In the genomic region with DNA sequence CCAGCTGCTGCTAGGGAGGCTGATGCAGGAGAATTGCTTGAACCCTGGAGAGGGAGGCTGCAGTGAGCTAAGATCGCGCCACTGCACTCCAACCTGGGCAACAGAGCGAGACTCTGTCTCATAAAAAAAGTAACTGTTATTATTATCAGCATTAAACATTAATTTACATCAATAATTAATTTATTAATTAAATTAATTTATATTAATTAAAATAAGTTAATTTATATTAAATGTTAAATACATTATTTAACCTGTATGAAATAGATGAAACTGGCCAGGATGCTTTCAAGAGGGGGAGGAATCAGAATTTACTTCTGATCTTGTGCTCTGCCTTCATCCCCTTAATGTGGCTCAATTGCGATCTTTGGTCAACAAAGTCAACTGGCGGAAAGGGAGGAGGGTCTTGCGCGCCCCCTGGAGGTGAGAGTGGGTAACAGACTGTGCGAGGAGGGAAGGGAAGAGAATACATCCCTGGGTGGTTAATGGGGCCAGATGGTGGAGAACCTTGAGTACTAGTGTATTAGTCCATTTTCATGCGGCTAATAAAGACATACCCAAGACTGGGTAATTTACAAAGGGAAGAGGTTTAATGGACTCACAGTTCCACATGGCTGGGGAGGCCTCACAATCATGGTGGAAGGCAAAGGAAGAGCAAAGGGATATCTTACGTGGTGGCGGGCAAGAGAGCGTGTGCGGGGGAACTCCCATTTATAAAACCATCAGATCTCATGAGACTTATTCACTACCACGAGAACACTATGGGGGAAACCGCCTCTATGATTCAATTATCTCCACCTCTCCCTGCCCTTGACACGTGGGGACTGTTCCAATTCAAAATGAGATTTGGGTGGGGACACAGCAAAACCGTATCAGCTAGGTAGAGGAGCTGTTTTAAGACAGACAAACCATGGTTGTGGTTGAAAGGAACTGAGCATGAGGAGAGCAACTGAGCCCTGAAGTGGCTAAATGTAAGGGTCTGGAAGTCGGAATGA, we compare ENCODE assay signal across 8 cellular contexts. TPM values are rescaled to one million over a fixed set of nuclear protein-coding genes. Genes with fewer than 3 reads are reported as not detected.
DNase-seq lines count a peak whose midpoint lies in the region; ATAC-seq and TF ChIP-seq lines count a peak whose summit lies in the region.

No MANE protein-coding gene starts in this region.

- ATAC-seq in lung (ENCODE audit: insufficient read depth, low FRiP score): peak; percentile 55
- ATAC-seq in HG03135 (IDR thresholded peaks at IDR 0.05; ENCODE audit: unreplicated experiment): no peak

- no peaks in the 10 kb centered on the region for H3K4me1 ChIP-seq in lung (ENCODE audit: control insufficient read depth in 2 of 2, insufficient read depth in 2 of 2, low read length in 2 of 2)

- no peaks in the 10 kb centered on the region for H3K36me3 ChIP-seq in lung (ENCODE audit: control insufficient read depth in 2 of 2, insufficient read depth in 2 of 2, low read length in 2 of 2)

- 57 to 61% methylated on average over 18 of the region's 18 CpGs for WGBS in lung, 2 donors

- no peaks in the 10 kb centered on the region for H3K9me3 ChIP-seq in lung (ENCODE audit: control insufficient read depth in 2 of 2, insufficient read depth in 1 of 2, low read length in 1 of 2)

- peak; percentile 8 for DNase-seq in NCI-H446 treated with DMSO at 0.1 percent for 48 hours (lab: John Stamatoyannopoulos, UW)
- peak; percentile 88 for DNase-seq in activated CD4-positive, alpha-beta T cell treated with anti-CD3 and anti-CD28 coated beads for 48 hours
- peak; percentile 80 for DNase-seq in dermis blood vessel endothelial cell
- DNase-seq in lung (ENCODE audit: low spot score): peak; percentile 79
- DNase-seq in stimulated activated CD8-positive, alpha-beta memory T cell treated with anti-CD3 and anti-CD28 coated beads, Interleukin-2, amount 100 ng/mL, for 1 hour (ENCODE audit: low read depth in 2 of 2): peak; percentile 51 to 57
- no peak for DNase-seq in NCI-H510A (lab: John Stamatoyannopoulos, UW)

- H3K4me3 ChIP-seq in GM12875 (ENCODE audit: low read depth, low read length): no peak overlapping the region
- no peak overlapping the region for H3K4me3 ChIP-seq in lung

- H3K27me3 ChIP-seq in lung (ENCODE audit: control insufficient read depth, insufficient read depth): no peaks in the 10 kb centered on the region

- TF ChIP-seq CTCF in GM12875 (IDR thresholded peaks at IDR 0.05; ENCODE audit: borderline replicate concordance, insufficient read depth, low read depth, low read length): peak; percentile 86
- peak; percentile 80 for TF ChIP-seq CTCF in lung (IDR thresholded peaks at IDR 0.05; ENCODE audit: control extremely low read depth, extremely low read depth)

- no peak overlapping the region for H3K27ac ChIP-seq in lung (ENCODE audit: low read depth in 1 of 2, low read length in 1 of 2)

RNA-seq across cellular contexts. Expression of gene CPPED1, which starts 15.7 kb away (rescaled TPM):
- total RNA-seq in dermis blood vessel endothelial cell (23.1 and 26.0 TPM in 2 replicates), lung (10 to 100 TPM; 11.8 to 32.5 TPM)
- polyA plus RNA-seq in lung: 10 to 100 TPM in 1 of 2 donors, 1 to 10 TPM in 1; 9.8 to 16.6 TPM
